ENCODE assay signal across 9 cellular contexts in the genomic region with DNA sequence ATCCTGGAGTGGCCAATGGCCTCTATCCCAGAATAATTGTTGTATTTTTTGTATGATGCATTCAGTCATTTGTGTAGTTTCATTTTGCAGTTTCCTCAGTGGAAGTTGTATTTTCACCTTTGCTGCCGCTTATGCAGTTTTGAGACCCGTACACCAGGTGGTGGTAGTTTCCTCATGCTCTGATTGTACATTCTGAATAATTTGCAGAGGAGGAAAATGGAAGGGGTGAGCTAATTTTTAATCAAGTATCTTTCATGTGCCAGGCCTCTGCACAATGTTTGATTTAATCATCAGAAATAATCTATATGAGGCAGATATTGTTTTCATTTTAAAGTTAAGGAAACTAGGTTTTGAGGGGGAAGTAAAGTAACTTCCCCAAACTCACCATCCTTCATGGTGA. TPM values are rescaled to one million over a fixed set of nuclear protein-coding genes. Genes with fewer than 3 reads are reported as not detected.
DNase-seq lines count a peak whose midpoint lies in the region; ATAC-seq and TF ChIP-seq lines count a peak whose summit lies in the region.
"Had no signal": no experiment of that assay in that cellular context is flagged by ENCODE, and none has a peak within 500 bp of the region (broad histone marks: within the 10 kb centered on the region; RNA-seq: fewer than 3 reads in every experiment).

No MANE protein-coding gene starts in this region.

- H3K9ac ChIP-seq in GM23248 = no peak overlapping the region

- H3K4me3 Mint-ChIP-seq in CD14-positive monocyte = peak overlapping the region in 1 of 2 donors; percentile 19
- H3K4me3 Mint-ChIP-seq in activated naive CD8-positive, alpha-beta T cell treated with anti-CD3 and anti-CD28 coated beads, Interleukin-2, amount 50 U/mL, for 24 hours = no peak overlapping the region
- no peak overlapping the region for H3K4me3 Mint-ChIP-seq in activated T-cell treated with anti-CD3 and anti-CD28 coated beads, Interleukin-2, amount 50 U/mL, for 72 hours

- no peak for TF ChIP-seq EP300 in transverse colon (IDR thresholded peaks at IDR 0.05; ENCODE audit: low read depth)

- H3K27me3 Mint-ChIP-seq in CD14-positive monocyte (ENCODE audit: low read depth in 3 of 3) = peaks cover 1 to 7% (median 4%) of the 10 kb centered on the region in 3 donors
- H3K27me3 Mint-ChIP-seq in activated naive CD8-positive, alpha-beta T cell treated with anti-CD3 and anti-CD28 coated beads, Interleukin-2, amount 50 U/mL, for 24 hours = peaks cover 3% of the 10 kb centered on the region
- H3K27me3 Mint-ChIP-seq in activated T-cell treated with anti-CD3 and anti-CD28 coated beads, Interleukin-2, amount 50 U/mL, for 72 hours (ENCODE audit: low read depth) = peaks cover 8% of the 10 kb centered on the region

- 46 to 48% methylated on average over 2 of the region's 2 CpGs for WGBS in GM23248 (ENCODE audit: low coverage in 1 of 2, low lambda C conversion rate in 2 of 2, missing lambda C conversion rate in 2 of 2), 2 experiments
- 25 to 51% methylated on average over 2 of the region's 2 CpGs for WGBS in transverse colon (ENCODE audit: low coverage in 1 of 2), 2 donors

- intact Hi-C loops in CD14-positive monocyte (cut with micrococcal nuclease) = loop anchor here in 1 of 2 donors (2.0 kb wide), 1 partner anchor 16 kb away; no protein-coding TSS in a partner anchor
- intact Hi-C loops in transverse colon (cut with DNase I; ENCODE audit: low total_unique reads) = no loop called here

- H3K9me3 ChIP-seq in GM23248 (ENCODE audit: low read depth) = no peaks in the 10 kb centered on the region
- no peaks in the 10 kb centered on the region for H3K9me3 ChIP-seq in transverse colon

- DNase-seq in CD14-positive monocyte (ENCODE audit: low spot score) (no peak), GM23248 (peak; percentile 48), SW480 (ENCODE audit: low spot score) (peak; percentile 8), kidney tubule cell (ENCODE audit: low spot score) (peak; percentile 54), transverse colon (no peak)
- no peak for DNase-seq in activated naive CD8-positive, alpha-beta T cell treated with anti-CD3 and anti-CD28 coated beads, Interleukin-2, amount 50 U/mL, for 24 hours
- no peak for DNase-seq in activated T-cell treated with anti-CD3 and anti-CD28 coated beads, Interleukin-2, amount 50 U/mL, for 72 hours
- DNase-seq: H7 had no signal

- H3K36me3 Mint-ChIP-seq in CD14-positive monocyte = no peaks in the 10 kb centered on the region
- no peaks in the 10 kb centered on the region for H3K36me3 Mint-ChIP-seq in activated naive CD8-positive, alpha-beta T cell treated with anti-CD3 and anti-CD28 coated beads, Interleukin-2, amount 50 U/mL, for 24 hours (ENCODE audit: low read depth)
- no peaks in the 10 kb centered on the region for H3K36me3 Mint-ChIP-seq in activated T-cell treated with anti-CD3 and anti-CD28 coated beads, Interleukin-2, amount 50 U/mL, for 72 hours (ENCODE audit: insufficient read depth in 2 of 2)

- H3K27me3 ChIP-seq in GM23248 (replicated peaks; ENCODE audit: insufficient read depth) = no peaks in the 10 kb centered on the region
- H3K27me3 ChIP-seq in transverse colon = peaks cover 1% of the 10 kb centered on the region

- peak overlapping the region in 3 of 7 donors; percentile 16 to 58 (median 23) for H3K27ac Mint-ChIP-seq in CD14-positive monocyte
- no peak overlapping the region for H3K27ac Mint-ChIP-seq in activated naive CD8-positive, alpha-beta T cell treated with anti-CD3 and anti-CD28 coated beads, Interleukin-2, amount 50 U/mL, for 24 hours
- H3K27ac Mint-ChIP-seq in activated T-cell treated with anti-CD3 and anti-CD28 coated beads, Interleukin-2, amount 50 U/mL, for 72 hours = no peak overlapping the region

- H3K4me3 ChIP-seq in GM23248 (no peak overlapping the region), transverse colon (no peak overlapping the region)

- no peak overlapping the region for H2AFZ ChIP-seq in GM23248

- no peak overlapping the region for H3K4me2 ChIP-seq in GM23248 (ENCODE audit: unreplicated experiment)

- H3K27ac ChIP-seq in GM23248 (no peak overlapping the region), transverse colon (no peak overlapping the region)

- H3K9me2 ChIP-seq in GM23248 (ENCODE audit: insufficient read depth) = no peaks in the 10 kb centered on the region

- TF ChIP-seq POLR2A in transverse colon (IDR thresholded peaks at IDR 0.05) = no peak

- H3K4me1 Mint-ChIP-seq in CD14-positive monocyte = peaks cover 19% of the 10 kb centered on the region
- no peaks in the 10 kb centered on the region for H3K4me1 Mint-ChIP-seq in activated naive CD8-positive, alpha-beta T cell treated with anti-CD3 and anti-CD28 coated beads, Interleukin-2, amount 50 U/mL, for 24 hours
- H3K4me1 Mint-ChIP-seq in activated T-cell treated with anti-CD3 and anti-CD28 coated beads, Interleukin-2, amount 50 U/mL, for 72 hours (ENCODE audit: low read depth) = no peaks in the 10 kb centered on the region

- no peak for ATAC-seq in activated naive CD8-positive, alpha-beta T cell treated with anti-CD3 and anti-CD28 coated beads, Interleukin-2, amount 50 U/mL, for 24 hours
- no peak for ATAC-seq in activated T-cell treated with anti-CD3 and anti-CD28 coated beads, Interleukin-2, amount 50 U/mL, for 72 hours (replicated peaks in 1 of 2)
- no peak for ATAC-seq in HG03039 (IDR thresholded peaks at IDR 0.05; ENCODE audit: unreplicated experiment)

- H3F3A ChIP-seq in GM23248 (ENCODE audit: insufficient read depth) = peaks cover 9% of the 10 kb centered on the region; the same call in 1 of the 2 replicates

- H3K4me1 ChIP-seq in GM23248 (ENCODE audit: insufficient read depth) (peaks cover 16% of the 10 kb centered on the region), transverse colon (no peaks in the 10 kb centered on the region)

- no peaks in the 10 kb centered on the region for H3K36me3 ChIP-seq in GM23248 (ENCODE audit: low read depth)
- no peaks in the 10 kb centered on the region for H3K36me3 ChIP-seq in transverse colon

- no peaks in the 10 kb centered on the region for H3K79me2 ChIP-seq in GM23248 (ENCODE audit: insufficient read depth)

- in situ Hi-C loops in GM23248 (cut with MboI) (no loop called here), transverse colon (cut with MboI; ENCODE audit: low pct_ligation_motif_present in 1 of 4, low pct_unique_long_range_greater_than_20kb in 1 of 4, low sequenced_read_pairs in 3 of 4) (loop anchor here in 1 of 4 donors (25.0 kb wide), 1 partner anchor 304 kb away; no protein-coding TSS in a partner anchor)

- H3K9me3 Mint-ChIP-seq in CD14-positive monocyte = no peaks in the 10 kb centered on the region
- no peaks in the 10 kb centered on the region for H3K9me3 Mint-ChIP-seq in activated naive CD8-positive, alpha-beta T cell treated with anti-CD3 and anti-CD28 coated beads, Interleukin-2, amount 50 U/mL, for 24 hours
- no peaks in the 10 kb centered on the region for H3K9me3 Mint-ChIP-seq in activated T-cell treated with anti-CD3 and anti-CD28 coated beads, Interleukin-2, amount 50 U/mL, for 72 hours

- peak; percentile 32 for TF ChIP-seq CTCF in CD14-positive monocyte (IDR thresholded peaks at IDR 0.05)
- TF ChIP-seq CTCF in transverse colon (IDR thresholded peaks at IDR 0.05) = peak in 2 of 5 experiments; percentile 28 to 30

- H4K20me1 ChIP-seq in GM23248 (ENCODE audit: insufficient read depth) = no peaks in the 10 kb centered on the region

RNA-seq across cellular contexts. Expression of a gene that starts 29.5 kb away (rescaled TPM):
- 10 to 100 TPM; 17.1 to 17.6 TPM for polyA plus RNA-seq in CD14-positive monocyte
- 14.0 and 24.2 TPM in 2 replicates for total RNA-seq in GM23248 (2014; rRNA removed; shearing (Covaris generic))
- polyA plus RNA-seq in GM23248 (2016; fragmentation: Nextera tagmentation; extraction: Ambion mirVana) = 20.0 and 21.5 TPM in 2 replicates
- 1 to 10 TPM in 1 of 2 donors, under 1 TPM in 1; 0.55 to 2.0 TPM for total RNA-seq in activated T-cell treated with anti-CD3 and anti-CD28 coated beads, Interleukin-2, amount 50 U/mL, for 72 hours
- total RNA-seq in transverse colon = 10 to 100 TPM in 2 of 4 donors, 1 to 10 TPM in 2; 4.2 to 18.4 (median 9.3) TPM

Comparison
In these comparisons a context has a peak if more than half of its experiments do, and no peak if none do; other contexts are left out.
1. DNase-seq: peak in GM23248 (single experiment), SW480 (single experiment) and kidney tubule cell (single experiment); none in CD14-positive monocyte (single experiment), activated naive CD8-positive, alpha-beta T cell treated with anti-CD3 and anti-CD28 coated beads, Interleukin-2, amount 50 U/mL, for 24 hours (single experiment), activated T-cell treated with anti-CD3 and anti-CD28 coated beads, Interleukin-2, amount 50 U/mL, for 72 hours (0 of 2) and transverse colon (single experiment).